In genomic region chr12:48924617-48925217, GRCh38 we compare ENCODE assay signal across 8 cellular contexts. TPM values are rescaled to one million over a fixed set of nuclear protein-coding genes. Genes with fewer than 3 reads are reported as not detected.
DNase-seq lines count a peak whose midpoint lies in the region; ATAC-seq lines count a peak whose summit lies in the region.

No MANE protein-coding gene starts in this region.

- H3K4me1 ChIP-seq in Karpas-422 (ENCODE audit: low read length), result peaks cover 14% of the 10 kb centered on the region
- no peaks in the 10 kb centered on the region for H3K4me1 ChIP-seq in endocrine pancreas (ENCODE audit: control insufficient read depth, insufficient read depth, low read length)
- peaks cover 10 to 18% of the 10 kb centered on the region in 2 donors for H3K4me1 ChIP-seq in naive thymus-derived CD4-positive, alpha-beta T cell (ENCODE audit: control insufficient read depth in 2 of 2, insufficient read depth in 2 of 2, low read length in 2 of 2)

- peaks cover 4% of the 10 kb centered on the region; the same call in 1 of the 2 replicates for H3K79me2 ChIP-seq in Karpas-422 (ENCODE audit: low read length)

- H3K4me2 ChIP-seq in Karpas-422 (ENCODE audit: low read depth, low read length, poor library complexity, severe bottlenecking), result peak overlapping the region; percentile 82

- peak overlapping the region; percentile 37; the same call in 1 of the 2 replicates for H3K27ac ChIP-seq in Karpas-422 (ENCODE audit: low read length)
- H3K27ac ChIP-seq in naive thymus-derived CD4-positive, alpha-beta T cell (ENCODE audit: low read depth, low read length), result peak overlapping the region; percentile 99

- H3K4me3 Mint-ChIP-seq in naive thymus-derived CD4-positive, alpha-beta T cell, result peak overlapping the region; percentile 89 to 98 (median 93)

- H3K9me2 ChIP-seq in Karpas-422 (replicated peaks; ENCODE audit: insufficient read depth, low read length), result no peaks in the 10 kb centered on the region

- no peaks in the 10 kb centered on the region for H3K27me3 Mint-ChIP-seq in naive thymus-derived CD4-positive, alpha-beta T cell

- H3K36me3 ChIP-seq in Karpas-422 (ENCODE audit: insufficient read depth, low read length) (peaks cover 23% of the 10 kb centered on the region), endocrine pancreas (ENCODE audit: control insufficient read depth, insufficient read depth, low read length) (no peaks in the 10 kb centered on the region)
- peaks cover 0 to 19% (median 6%) of the 10 kb centered on the region in 3 experiments for H3K36me3 ChIP-seq in naive thymus-derived CD4-positive, alpha-beta T cell (ENCODE audit: control insufficient read depth in 2 of 3, insufficient read depth in 3 of 3, low read length in 3 of 3)

- peak overlapping the region; percentile 74 to 98 (median 95) for H3K27ac Mint-ChIP-seq in naive thymus-derived CD4-positive, alpha-beta T cell

- peaks cover 0 to 22% (median 13%) of the 10 kb centered on the region in 5 donors for H3K36me3 Mint-ChIP-seq in naive thymus-derived CD4-positive, alpha-beta T cell

- peaks cover 18 to 52% (median 42%) of the 10 kb centered on the region in 7 donors for H3K4me1 Mint-ChIP-seq in naive thymus-derived CD4-positive, alpha-beta T cell

- CTCF ChIA-PET in naive thymus-derived CD4-positive, alpha-beta T cell (lab: Charles Lee), result interaction anchor here (0.8 to 4.0 kb wide), 6 partner anchors 11 to 63 kb away, joined by 3 to 21 read pairs (median 12); a partner anchor contains a TSS

- DNase-seq in ELF-1 (ENCODE audit: low read depth, low spot score), result peak; percentile 43
- peak; percentile 90 for DNase-seq in Karpas-422
- peak; percentile 76 to 79 for DNase-seq in activated CD4-positive, alpha-beta T cell treated with anti-CD3 and anti-CD28 coated beads, Interleukin-2, amount 50 U/mL, for 4 hours
- peak; percentile 56 to 80 (median 77) for DNase-seq in naive thymus-derived CD4-positive, alpha-beta T cell
- DNase-seq in stimulated activated naive CD8-positive, alpha-beta T cell treated with anti-CD3 and anti-CD28 coated beads, Interleukin-15, Interleukin-2, amounts not matched to agents 100 U/mL and 50 U/mL, for 24 hours, result peak; percentile 80
- no peak for DNase-seq in NCI-H1694 (lab: John Stamatoyannopoulos, UW)

- ATAC-seq in GM21619 (IDR thresholded peaks at IDR 0.05; ENCODE audit: unreplicated experiment), result peak; percentile 81
- peak; percentile 86 for ATAC-seq in naive thymus-derived CD4-positive, alpha-beta T cell
- peak; percentile 75 for ATAC-seq in stimulated activated naive CD8-positive, alpha-beta T cell treated with anti-CD3 and anti-CD28 coated beads, Interleukin-15, Interleukin-2, amounts not matched to agents 100 U/mL and 50 U/mL, for 24 hours

- peak overlapping the region; percentile 63; the same call in 1 of the 2 replicates for H2AFZ ChIP-seq in Karpas-422 (ENCODE audit: low read length)

- intact Hi-C loops in naive thymus-derived CD4-positive, alpha-beta T cell (cut with micrococcal nuclease), result loop anchor here (1.0 to 5.0 kb wide), 11 partner anchors 10 to 94 kb away; partner anchors contain the start of genes ARF3 (in 2 of the 2), PRKAG1 (in 1 of the 2), RND1 (in 1 of the 2) and WNT1 (in 1 of the 2)

- H3K9ac ChIP-seq in Karpas-422 (ENCODE audit: low read length) (peak overlapping the region; percentile 90), endocrine pancreas (ENCODE audit: control insufficient read depth, insufficient read depth, low read length) (peak overlapping the region; percentile 91)

- H3K27me3 ChIP-seq in Karpas-422 (ENCODE audit: low read length) (no peaks in the 10 kb centered on the region), endocrine pancreas (ENCODE audit: control insufficient read depth, insufficient read depth, low read length) (no peaks in the 10 kb centered on the region)
- no peaks in the 10 kb centered on the region for H3K27me3 ChIP-seq in naive thymus-derived CD4-positive, alpha-beta T cell (ENCODE audit: control insufficient read depth in 2 of 2, insufficient read depth in 2 of 2, low read length in 2 of 2)

- H3K9me3 ChIP-seq in Karpas-422 (ENCODE audit: low read length), result no peaks in the 10 kb centered on the region
- H3K9me3 ChIP-seq in endocrine pancreas (ENCODE audit: control insufficient read depth, low read length), result no peaks in the 10 kb centered on the region
- peaks cover 0 to 3% (median 0%) of the 10 kb centered on the region in 3 experiments for H3K9me3 ChIP-seq in naive thymus-derived CD4-positive, alpha-beta T cell (ENCODE audit: control insufficient read depth in 2 of 3, low read length in 3 of 3)

- no peaks in the 10 kb centered on the region for H4K20me1 ChIP-seq in Karpas-422 (ENCODE audit: insufficient read depth, low read depth, low read length)

- POLR2A ChIA-PET in naive thymus-derived CD4-positive, alpha-beta T cell (lab: Charles Lee), result interaction anchor here (0.7 to 5.7 kb wide), 12 partner anchors 7 to 243 kb away, joined by 3 to 18 read pairs (median 6); partner anchors contain the start of genes ARF3, DDX23, KANSL2 and WNT1

- H3K4me3 ChIP-seq in Karpas-422 (ENCODE audit: low read length), result peak overlapping the region; percentile 92
- H3K4me3 ChIP-seq in endocrine pancreas (ENCODE audit: control insufficient read depth, insufficient read depth, low read length), result no peak overlapping the region
- H3K4me3 ChIP-seq in naive thymus-derived CD4-positive, alpha-beta T cell (ENCODE audit: low read length), result peak overlapping the region; percentile 72

- H3K9me3 Mint-ChIP-seq in naive thymus-derived CD4-positive, alpha-beta T cell, result peaks cover 0 to 1% (median 0%) of the 10 kb centered on the region in 11 donors

RNA-seq across cellular contexts. Expression of gene FKBP11, which starts 0.6 kb away (rescaled TPM):
- total RNA-seq in Karpas-422 (2014; rRNA removed; shearing (Covaris generic); ENCODE audit: low replicate concordance), result 22.0 and 29.8 TPM in 2 replicates
- 10 to 100 TPM; 40.3 to 55.7 (median 48.5) TPM for total RNA-seq in naive thymus-derived CD4-positive, alpha-beta T cell
- 10 to 100 TPM; 74.2 to 83.7 TPM for polyA plus RNA-seq in naive thymus-derived CD4-positive, alpha-beta T cell

RNA-seq across cellular contexts. Expression of gene ARF3, which starts 32.6 kb away (rescaled TPM):
- total RNA-seq in Karpas-422 (2014; rRNA removed; shearing (Covaris generic); ENCODE audit: low replicate concordance), result 51.7 and 57.5 TPM in 2 replicates
- 100 to 1,000 TPM in 1 of 5 experiments, 10 to 100 TPM in 4; 48.7 to 137 (median 56.1) TPM for total RNA-seq in naive thymus-derived CD4-positive, alpha-beta T cell
- 10 to 100 TPM; 15.9 to 21.9 TPM for polyA plus RNA-seq in naive thymus-derived CD4-positive, alpha-beta T cell

RNA-seq across cellular contexts. Expression of gene WNT10B, which starts 46.8 kb away (rescaled TPM):
- total RNA-seq in Karpas-422 (2014; rRNA removed; shearing (Covaris generic); ENCODE audit: low replicate concordance), result 0.61 and 1.0 TPM in 2 replicates
- total RNA-seq in naive thymus-derived CD4-positive, alpha-beta T cell, result 10 to 100 TPM in 1 of 5 experiments, 1 to 10 TPM in 4; 1.8 to 10.7 (median 7.5) TPM
- polyA plus RNA-seq in naive thymus-derived CD4-positive, alpha-beta T cell, result under 1 TPM; 0.07 to 0.15 TPM

RNA-seq across cellular contexts. Expression of gene WNT1, which starts 53.4 kb away (rescaled TPM):
- total RNA-seq in Karpas-422 (2014; rRNA removed; shearing (Covaris generic); ENCODE audit: low replicate concordance), result not detected in 2 replicates
- total RNA-seq in naive thymus-derived CD4-positive, alpha-beta T cell, result 1 to 10 TPM in 1 of 5 experiments, under 1 TPM in 3, not detected in 1; 0.30 to 1.5 (median 0.49) TPM
- polyA plus RNA-seq in naive thymus-derived CD4-positive, alpha-beta T cell, result under 1 TPM in 1 of 2 donors, not detected in 1; 0.24 TPM

RNA-seq across cellular contexts. Expression of gene RND1, which starts 59.0 kb away (rescaled TPM):
- total RNA-seq in Karpas-422 (2014; rRNA removed; shearing (Covaris generic); ENCODE audit: low replicate concordance), result 0.60 and 1.4 TPM in 2 replicates
- 10 to 100 TPM in 1 of 5 experiments, 1 to 10 TPM in 4; 1.1 to 13.5 (median 2.3) TPM for total RNA-seq in naive thymus-derived CD4-positive, alpha-beta T cell
- under 1 TPM; 0.17 to 0.94 TPM for polyA plus RNA-seq in naive thymus-derived CD4-positive, alpha-beta T cell
